Comparison of ENCODE assay signal across 8 cellular contexts in the genomic region with DNA sequence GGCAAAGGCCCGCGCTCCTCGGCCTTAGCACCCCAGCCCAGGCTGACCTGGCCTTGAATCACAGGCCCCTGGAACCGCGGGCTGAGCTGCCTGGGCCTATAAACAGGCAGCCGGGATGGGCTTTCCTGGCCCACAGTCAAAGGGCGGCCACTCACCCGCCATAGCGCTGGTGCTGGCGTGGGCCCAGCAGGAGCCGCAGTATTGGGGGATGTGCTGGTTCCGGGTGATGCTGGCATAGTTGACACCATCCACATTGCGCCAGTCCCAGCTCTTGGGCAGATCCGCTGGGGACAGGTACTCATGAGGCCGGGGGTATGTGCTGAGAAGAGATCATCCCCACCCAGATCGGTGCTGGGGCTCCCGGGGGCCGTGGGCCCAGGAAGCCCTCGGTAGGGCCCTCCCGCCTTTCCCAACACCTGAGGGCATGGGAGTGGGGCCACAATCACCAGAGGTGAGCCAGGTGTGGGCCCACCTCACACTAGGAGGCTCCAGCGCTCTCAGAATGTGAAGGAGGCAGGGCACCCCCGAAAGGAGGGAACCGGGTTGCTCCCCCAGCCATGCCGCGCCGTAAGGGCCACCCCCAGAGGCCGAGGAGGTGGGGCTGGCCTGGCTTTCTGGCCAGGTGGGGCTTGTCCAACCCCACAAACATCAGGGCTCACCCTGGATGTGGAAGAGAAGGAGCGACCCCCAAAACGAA. TPM values are rescaled to one million over a fixed set of nuclear protein-coding genes. Genes with fewer than 3 reads are reported as not detected.
A peak's percentile ranks its signal among the peaks of the same experiment; 100 is the strongest.
DNase-seq lines count a peak whose midpoint lies in the region; ATAC-seq and TF ChIP-seq lines count a peak whose summit lies in the region.

No MANE protein-coding gene starts in this region.

- H3K27ac ChIP-seq in HUES6 (ENCODE audit: low read depth, low read length), result 0 out of 2 replicates have a peak overlapping the region, but pooled peaks have one; percentile 38
- peak overlapping the region; percentile 86 to 95 for H3K27ac ChIP-seq in lung (ENCODE audit: low read depth in 1 of 2, low read length in 1 of 2)
- H3K27ac ChIP-seq in uterus, result peak overlapping the region; percentile 80

- no peak for ATAC-seq in lung (ENCODE audit: insufficient read depth, low FRiP score)

- 22 to 38% methylated on average over 29 of the region's 29 CpGs for WGBS in lung, 2 donors

- H3K36me3 ChIP-seq in HUES6 (ENCODE audit: control insufficient read depth, insufficient read depth, low read length) (peaks cover 2% of the 10 kb centered on the region; the same call in 1 of the 2 replicates), lung (ENCODE audit: control insufficient read depth in 2 of 2, insufficient read depth in 2 of 2, low read length in 2 of 2) (peaks cover 0 to 21% of the 10 kb centered on the region in 2 donors), uterus (no peaks in the 10 kb centered on the region)

- peaks cover 43% of the 10 kb centered on the region for H3K27me3 ChIP-seq in HUES6 (ENCODE audit: control insufficient read depth, insufficient read depth, low read length)
- no peaks in the 10 kb centered on the region for H3K27me3 ChIP-seq in lung (ENCODE audit: control insufficient read depth, insufficient read depth)
- H3K27me3 ChIP-seq in uterus, result no peaks in the 10 kb centered on the region

- DNase-seq in AG09309 (ENCODE audit: low read depth) (no peak), cerebellum (ENCODE audit: low spot score) (peak; percentile 53), lung (ENCODE audit: low spot score) (no peak), uterus (peak in 1 of 2 donors; percentile 29), superior temporal gyrus (ENCODE audit: extremely low spot score) (no peak), DMS 273 treated with DMSO at 0.1 percent for 48 hours (lab: John Stamatoyannopoulos, UW) (no peak), NCI-H1436 treated with DMSO at 0.1 percent for 48 hours (lab: John Stamatoyannopoulos, UW) (no peak)

- H3K4me1 ChIP-seq in HUES6 (ENCODE audit: control insufficient read depth, insufficient read depth, low read length) (peaks cover 15% of the 10 kb centered on the region), lung (ENCODE audit: control insufficient read depth in 2 of 2, insufficient read depth in 2 of 2, low read length in 2 of 2) (peaks cover 0 to 29% of the 10 kb centered on the region in 2 donors), uterus (peaks cover 0 to 4% of the 10 kb centered on the region in 2 donors)

- no peak for TF ChIP-seq POLR2A in uterus (IDR thresholded peaks at IDR 0.05)

- peak overlapping the region; percentile 75 for H3K9ac ChIP-seq in HUES6 (ENCODE audit: low read length)

- no peak for TF ChIP-seq CTCF in AG09309 (IDR thresholded peaks at IDR 0.05; ENCODE audit: control insufficient read depth, insufficient read depth, low read depth, low read length, missing control alignments)
- no peak for TF ChIP-seq CTCF in lung (IDR thresholded peaks at IDR 0.05; ENCODE audit: control extremely low read depth, extremely low read depth)
- TF ChIP-seq CTCF in uterus (IDR thresholded peaks at IDR 0.05), result no peak

- H3K9me3 ChIP-seq in HUES6 (ENCODE audit: control insufficient read depth, insufficient read depth, low read depth, low read length), result no peaks in the 10 kb centered on the region
- no peaks in the 10 kb centered on the region for H3K9me3 ChIP-seq in lung (ENCODE audit: control insufficient read depth in 2 of 2, insufficient read depth in 1 of 2, low read length in 1 of 2)
- no peaks in the 10 kb centered on the region for H3K9me3 ChIP-seq in uterus

- H3K4me3 ChIP-seq in AG09309 (ENCODE audit: control insufficient read depth, low read depth, low read length) (peak overlapping the region; percentile 96), HUES6 (ENCODE audit: low read depth, low read length) (peak overlapping the region; percentile 74), lung (peak overlapping the region; percentile 78), uterus (peak overlapping the region; percentile 54 to 58)

- intact Hi-C loops in uterus (cut with DNase I; ENCODE audit: low total_unique reads), result no loop called here

RNA-seq across cellular contexts. Expression of a gene that starts 0.7 kb away (rescaled TPM):
- total RNA-seq in cerebellum (14.1 TPM), lung (100 to 1,000 TPM; 105 to 393 TPM), uterus (100 to 1,000 TPM in 2 of 4 donors, 10 to 100 TPM in 2; 68.7 to 160 (median 109) TPM)
- 100 to 1,000 TPM; 189 to 558 TPM for polyA plus RNA-seq in lung

RNA-seq across cellular contexts. Expression of a gene that starts 12.9 kb away (rescaled TPM):
- total RNA-seq in cerebellum (1.2 TPM), lung (1 to 10 TPM in 1 of 2 donors, under 1 TPM in 1; 0.64 to 6.6 TPM), uterus (under 1 TPM in 2 of 4 donors, not detected in 2; 0.26 to 0.48 TPM)
- 1 to 10 TPM in 1 of 2 donors, under 1 TPM in 1; 0.87 to 6.8 TPM for polyA plus RNA-seq in lung

RNA-seq across cellular contexts. Expression of a gene that starts 25.3 kb away (rescaled TPM):
- 52.6 TPM for total RNA-seq in cerebellum
- total RNA-seq in lung, result 10 to 100 TPM; 46.4 to 93.9 TPM
- polyA plus RNA-seq in lung, result 10 to 100 TPM; 31.5 to 38.3 TPM
- total RNA-seq in uterus, result 10 to 100 TPM; 15.9 to 66.6 (median 41.3) TPM

RNA-seq across cellular contexts. Expression of a gene that starts 25.8 kb away (rescaled TPM):
- total RNA-seq in cerebellum, result 25.3 TPM
- 10 to 100 TPM; 18.4 to 74.3 TPM for total RNA-seq in lung
- 10 to 100 TPM; 53.9 to 88.8 TPM for polyA plus RNA-seq in lung
- total RNA-seq in uterus, result 10 to 100 TPM in 2 of 4 donors, 1 to 10 TPM in 2; 5.6 to 42.4 (median 21.1) TPM

RNA-seq across cellular contexts. Expression of a gene that starts 36.3 kb away (rescaled TPM):
- 51.7 TPM for total RNA-seq in cerebellum
- 10 to 100 TPM; 48.7 to 61.1 TPM for total RNA-seq in lung
- 10 to 100 TPM; 19.9 to 33.7 TPM for polyA plus RNA-seq in lung
- total RNA-seq in uterus, result 10 to 100 TPM; 13.3 to 44.3 (median 31.9) TPM

Comparison
In these comparisons a context has a peak if more than half of its experiments do, and no peak if none do; other contexts are left out.
1. H3K27ac ChIP-seq: peak in every context shown above with its lines; median percentile 90 in lung; 80 in uterus; 38 in HUES6.